In the genomic region with DNA sequence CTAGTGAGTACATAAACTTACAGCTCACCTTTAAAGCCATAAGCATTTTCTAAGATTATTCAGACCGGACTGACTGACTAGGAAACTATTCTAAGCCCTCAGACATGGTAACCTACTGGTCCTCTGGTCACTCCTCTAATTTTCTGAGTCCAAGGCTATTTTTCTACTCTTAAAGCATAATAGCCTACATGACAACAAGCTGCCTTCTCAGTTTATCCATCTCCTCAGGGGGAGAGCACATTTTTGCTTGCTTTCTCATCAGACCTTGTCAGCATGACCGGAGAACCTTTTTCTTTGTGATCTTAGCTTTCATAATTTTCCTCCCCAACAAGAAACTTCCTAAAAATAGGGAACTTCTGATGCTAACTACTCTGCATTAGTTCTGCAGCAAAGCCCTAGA, we compare ENCODE assay signal across 16 cellular contexts. TPM values are rescaled to one million over a fixed set of nuclear protein-coding genes. Genes with fewer than 3 reads are reported as not detected.
DNase-seq lines count a peak whose midpoint lies in the region; ATAC-seq and TF ChIP-seq lines count a peak whose summit lies in the region.
"Had no signal": no experiment of that assay in that cellular context is flagged by ENCODE, and none has a peak within 500 bp of the region (broad histone marks: within the 10 kb centered on the region; RNA-seq: fewer than 3 reads in every experiment).

No MANE protein-coding gene starts in this region.

- H3K79me2 ChIP-seq in trophoblast cell (ENCODE audit: control insufficient read depth, insufficient read depth, low read length, poor library complexity) = no peaks in the 10 kb centered on the region

- H2BK12ac ChIP-seq in trophoblast cell (ENCODE audit: low read length) = no peak overlapping the region

- no peak overlapping the region for H3K4ac ChIP-seq in trophoblast cell (ENCODE audit: low read depth, low read length)

- no peak overlapping the region for H2AK5ac ChIP-seq in trophoblast cell (ENCODE audit: low read length)

- intact Hi-C loops in esophagus squamous epithelium (cut with DNase I) = no loop called here

- no peak overlapping the region for H3K9ac ChIP-seq in trophoblast cell (ENCODE audit: low read length)
- H3K9ac ChIP-seq: BLaER1 treated with 17β-estradiol and CSF1 and Interleukin-3, amounts not matched to agents 10 nM and 100 nM had no signal

- H3K79me1 ChIP-seq in trophoblast cell (ENCODE audit: low read length) = peaks cover 2% of the 10 kb centered on the region

- DNase-seq in EH (ENCODE audit: low read depth) = peak; percentile 69
- peak; percentile 10 for DNase-seq in M059J (ENCODE audit: low read depth)
- peak; percentile 84 for DNase-seq in choroid plexus epithelial cell (ENCODE audit: low read depth)
- DNase-seq in trophoblast cell = peak; percentile 63 to 80
- no peak for DNase-seq in esophagus squamous epithelium (lab: John Stamatoyannopoulos, UW)
- no peak for DNase-seq in H7
- DNase-seq: DMS53, NCI-H1048, NCI-H2107, NCI-H226, NCI-H526 treated with DMSO at 0.1 percent for 48 hours, OCI-M1, RPMI8226, SJCRH30 had no signal

- H3K4me3 ChIP-seq in choroid plexus epithelial cell (ENCODE audit: low read depth, low read length) (no peak overlapping the region), trophoblast cell (ENCODE audit: low read depth, low read length) (no peak overlapping the region), esophagus squamous epithelium (no peak overlapping the region), H7 (ENCODE audit: insufficient read depth, low read depth, low read length) (no peak overlapping the region)
- H3K4me3 ChIP-seq: BLaER1 treated with 17β-estradiol and CSF1 and Interleukin-3, amounts not matched to agents 10 nM and 100 nM; SJCRH30 had no signal

- ATAC-seq in HG03108 (IDR thresholded peaks at IDR 0.05; ENCODE audit: unreplicated experiment) = no peak

- H3K18ac ChIP-seq in trophoblast cell (ENCODE audit: low read length) = no peak overlapping the region

- H2BK120ac ChIP-seq in trophoblast cell (ENCODE audit: insufficient read depth, low read length, poor library complexity) = no peak overlapping the region

- H4K8ac ChIP-seq in trophoblast cell (ENCODE audit: low read depth, low read length) = no peak overlapping the region

- no peak overlapping the region for H4K12ac ChIP-seq in trophoblast cell (ENCODE audit: low read depth, low read length)

- no peaks in the 10 kb centered on the region for H3K9me3 ChIP-seq in trophoblast cell (ENCODE audit: insufficient read depth, low read depth, low read length)
- no peaks in the 10 kb centered on the region for H3K9me3 ChIP-seq in esophagus squamous epithelium
- H3K9me3 ChIP-seq: BLaER1 treated with 17β-estradiol and CSF1 and Interleukin-3, amounts not matched to agents 10 nM and 100 nM; SJCRH30 had no signal

- H3K14ac ChIP-seq in trophoblast cell (ENCODE audit: low read length) = no peak overlapping the region

- no peak overlapping the region for H3K4me2 ChIP-seq in trophoblast cell (ENCODE audit: low read length)
- H3K4me2 ChIP-seq: BLaER1 treated with 17β-estradiol and CSF1 and Interleukin-3, amounts not matched to agents 10 nM and 100 nM had no signal

- no peak overlapping the region for H4K91ac ChIP-seq in trophoblast cell (ENCODE audit: low read depth, low read length)

- H3K27me3 ChIP-seq in trophoblast cell (ENCODE audit: insufficient read depth, low read length) = no peaks in the 10 kb centered on the region
- no peaks in the 10 kb centered on the region for H3K27me3 ChIP-seq in esophagus squamous epithelium
- no peaks in the 10 kb centered on the region for H3K27me3 ChIP-seq in H7 (ENCODE audit: control insufficient read depth, insufficient read depth, low read length)
- H3K27me3 ChIP-seq: BLaER1 treated with 17β-estradiol and CSF1 and Interleukin-3, amounts not matched to agents 10 nM and 100 nM; SJCRH30 had no signal

- H3K36me3 ChIP-seq in trophoblast cell (ENCODE audit: control insufficient read depth in 1 of 2, insufficient read depth in 2 of 2, low read length in 2 of 2) = peaks cover 18 to 33% of the 10 kb centered on the region in 2 experiments
- peaks cover 0 to 100% (median 32%) of the 10 kb centered on the region in 3 donors for H3K36me3 ChIP-seq in esophagus squamous epithelium
- peaks cover 42% of the 10 kb centered on the region for H3K36me3 ChIP-seq in H7 (replicated peaks; ENCODE audit: control insufficient read depth, insufficient read depth, low read length)

- peaks cover 0 to 1% of the 10 kb centered on the region in 2 experiments for H3K4me1 ChIP-seq in trophoblast cell (ENCODE audit: control insufficient read depth in 1 of 2, insufficient read depth in 2 of 2, low read length in 2 of 2)
- no peaks in the 10 kb centered on the region for H3K4me1 ChIP-seq in esophagus squamous epithelium
- H3K4me1 ChIP-seq: BLaER1 treated with 17β-estradiol and CSF1 and Interleukin-3, amounts not matched to agents 10 nM and 100 nM; SJCRH30 had no signal

- H3K23ac ChIP-seq in trophoblast cell (ENCODE audit: low read length) = no peak overlapping the region

- no peak overlapping the region for H2AFZ ChIP-seq in trophoblast cell (ENCODE audit: insufficient read depth, low read length, poor library complexity)

- WGBS in trophoblast cell (ENCODE audit: extremely low coverage, insufficient coverage, insufficient read length) = no CpG with 5 or more reads among the region's 2 CpGs
- WGBS in esophagus squamous epithelium, 2 donors = 84 to 89% methylated on average over 2 of the region's 2 CpGs

- TF ChIP-seq CTCF in choroid plexus epithelial cell (conservative IDR thresholded peaks at IDR 0.05; ENCODE audit: low read depth, low read length) (no peak), esophagus squamous epithelium (IDR thresholded peaks at IDR 0.05) (no peak)

- H3K27ac ChIP-seq in trophoblast cell (ENCODE audit: low read depth, low read length) = peak overlapping the region; percentile 40
- no peak overlapping the region for H3K27ac ChIP-seq in esophagus squamous epithelium
- H3K27ac ChIP-seq: BLaER1 treated with 17β-estradiol and CSF1 and Interleukin-3, amounts not matched to agents 10 nM and 100 nM; SJCRH30 had no signal

- no peak overlapping the region for H2BK5ac ChIP-seq in trophoblast cell (ENCODE audit: low read depth, low read length, poor library complexity)

- TF ChIP-seq POLR2A in esophagus squamous epithelium (IDR thresholded peaks at IDR 0.05) = no peak

RNA-seq across cellular contexts. Expression of a gene that starts 38.4 kb away (rescaled TPM):
- 23.9 and 25.9 TPM in 2 replicates for total RNA-seq in M059J (2014; rRNA removed; shearing (Covaris generic))
- 58.8 and 62.1 TPM in 2 replicates for polyA plus RNA-seq in trophoblast cell (2013)
- 10 to 100 TPM; 35.0 to 59.5 (median 46.4) TPM for total RNA-seq in esophagus squamous epithelium
- 31.8 and 32.4 TPM in 2 replicates for total RNA-seq in H7 (2014; rRNA removed; shearing (Covaris generic))

Comparison
In these comparisons a context has a peak if more than half of its experiments do, and no peak if none do; other contexts are left out.
1. DNase-seq: peak in EH (single experiment), M059J (single experiment), choroid plexus epithelial cell (single experiment) and trophoblast cell (2 of 2); none in esophagus squamous epithelium (single experiment) and H7 (single experiment).